ENCODE assay signal across 1 cellular context in the genomic region with DNA sequence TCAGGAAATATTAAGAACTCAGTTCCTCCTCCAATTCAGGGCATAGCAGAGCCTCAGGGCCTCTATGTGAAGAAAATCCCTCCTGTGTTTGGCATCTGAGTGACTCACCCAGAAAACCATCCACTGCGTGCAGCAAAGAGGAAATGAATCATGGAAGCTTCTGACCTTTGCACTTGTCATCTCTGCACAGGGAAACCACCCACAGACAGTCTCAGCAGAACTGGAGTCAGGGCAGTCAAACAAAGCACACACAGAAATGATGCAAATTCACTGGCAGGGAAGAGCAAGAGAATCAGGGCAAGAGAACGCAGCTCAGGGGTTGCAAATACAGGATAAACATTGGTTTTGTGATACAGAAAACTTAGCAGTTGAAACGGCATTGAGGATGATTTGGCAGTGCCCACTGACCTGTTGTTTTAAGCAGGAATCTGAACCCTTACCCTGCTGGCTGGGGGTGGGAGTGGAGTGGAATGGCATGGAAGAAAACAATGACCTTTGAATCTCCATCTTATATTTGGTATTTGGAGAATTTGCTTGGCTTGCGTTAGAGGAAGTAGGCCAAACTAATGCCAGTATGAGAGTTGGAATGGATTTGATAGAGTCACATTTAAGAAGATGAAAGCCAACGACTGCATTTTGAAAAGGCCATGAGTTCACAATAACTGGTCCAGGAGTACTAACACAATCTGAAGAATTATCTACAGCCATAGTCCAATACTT.
A peak's percentile ranks its signal among the peaks of the same experiment; 100 is the strongest.
TF ChIP-seq lines count a peak whose summit lies in the region.

No MANE protein-coding gene starts in this region.

TF ChIP-seq in HepG2, 621 proteins besides CTCF, POLR2A, EP300 and RAD21 (continued from another document):
- TF ChIP-seq, protein P1, sequence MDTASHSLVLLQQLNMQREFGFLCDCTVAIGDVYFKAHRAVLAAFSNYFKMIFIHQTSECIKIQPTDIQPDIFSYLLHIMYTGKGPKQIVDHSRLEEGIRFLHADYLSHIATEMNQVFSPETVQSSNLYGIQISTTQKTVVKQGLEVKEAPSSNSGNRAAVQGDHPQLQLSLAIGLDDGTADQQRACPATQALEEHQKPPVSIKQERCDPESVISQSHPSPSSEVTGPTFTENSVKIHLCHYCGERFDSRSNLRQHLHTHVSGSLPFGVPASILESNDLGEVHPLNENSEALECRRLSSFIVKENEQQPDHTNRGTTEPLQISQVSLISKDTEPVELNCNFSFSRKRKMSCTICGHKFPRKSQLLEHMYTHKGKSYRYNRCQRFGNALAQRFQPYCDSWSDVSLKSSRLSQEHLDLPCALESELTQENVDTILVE (CRISPR knock-in tag; IDR thresholded peaks at IDR 0.05) = peak; percentile 62; the same call in 1 of the 2 replicates
- TF ChIP-seq ZNF569 (CRISPR knock-in tag; IDR thresholded peaks at IDR 0.05; ENCODE audit: borderline replicate concordance) (no peak), ZNF101 (CRISPR knock-in tag; IDR thresholded peaks at IDR 0.05; ENCODE audit: borderline replicate concordance, low read depth) (0 out of 2 replicates have a peak, but pooled peaks have one; percentile 40), SATB2 (CRISPR knock-in tag; IDR thresholded peaks at IDR 0.05) (no peak), RFX1 (IDR thresholded peaks at IDR 0.05) (no peak), SOX13 (IDR thresholded peaks at IDR 0.05) (peak; percentile 45), SOX13 (CRISPR knock-in tag; conservative IDR thresholded peaks at IDR 0.05 in 1 of 2, IDR thresholded peaks at IDR 0.05 in 1 of 2) (peak in 1 of 2 experiments; percentile 88; a peak in 2 of 4 replicates), ZNF326 (CRISPR knock-in tag; IDR thresholded peaks at IDR 0.05; ENCODE audit: borderline replicate concordance) (no peak), HDAC6 (IDR thresholded peaks at IDR 0.05; ENCODE audit: low read depth, low read length) (no peak), POLR2AphosphoS5 (IDR thresholded peaks at IDR 0.05; ENCODE audit: low read depth, low read length) (peak; percentile 33; the same call in 1 of the 2 replicates), RELA (CRISPR knock-in tag; IDR thresholded peaks at IDR 0.05) (0 out of 2 replicates have a peak, but pooled peaks have one; percentile 74), ELF1 (CRISPR knock-in tag; IDR thresholded peaks at IDR 0.05) (peak; percentile 74), NAIF1 (CRISPR knock-in tag; IDR thresholded peaks at IDR 0.05; ENCODE audit: borderline replicate concordance) (no peak), SP5 (CRISPR knock-in tag; IDR thresholded peaks at IDR 0.05; ENCODE audit: borderline replicate concordance, low read depth) (peak; percentile 44; the same call in 1 of the 2 replicates), ZFP62 (CRISPR knock-in tag; IDR thresholded peaks at IDR 0.05) (no peak), THAP11 (CRISPR knock-in tag; IDR thresholded peaks at IDR 0.05) (peak; percentile 74), CC2D1A (CRISPR knock-in tag; IDR thresholded peaks at IDR 0.05) (no peak), KLF11 (CRISPR knock-in tag; IDR thresholded peaks at IDR 0.05) (peak; percentile 76; the same call in 1 of the 2 replicates), FOXJ3 (CRISPR knock-in tag; IDR thresholded peaks at IDR 0.05; ENCODE audit: borderline replicate concordance) (peak; percentile 91; the same call in 1 of the 2 replicates), MED13 (CRISPR knock-in tag; IDR thresholded peaks at IDR 0.05) (peak; percentile 94), SAFB2 (CRISPR knock-in tag; IDR thresholded peaks at IDR 0.05; ENCODE audit: borderline replicate concordance, low read depth) (no peak), NKX3-1 (CRISPR knock-in tag; IDR thresholded peaks at IDR 0.05) (peak; percentile 67; the same call in 1 of the 2 replicates), TBX3 (IDR thresholded peaks at IDR 0.05; ENCODE audit: borderline replicate concordance) (peak; percentile 62; the same call in 1 of the 2 replicates), ZFAT (CRISPR knock-in tag; conservative IDR thresholded peaks at IDR 0.05) (no peak), ZSCAN20 (CRISPR knock-in tag; IDR thresholded peaks at IDR 0.05; ENCODE audit: borderline replicate concordance) (no peak; the same call in 1 of the 2 replicates), TCF7L2 (IDR thresholded peaks at IDR 0.05; ENCODE audit: low read depth, low read length) (no peak), ZNF563 (CRISPR knock-in tag; IDR thresholded peaks at IDR 0.05) (0 out of 2 replicates have a peak, but pooled peaks have one; percentile 49)
- TF ChIP-seq, protein P2, sequence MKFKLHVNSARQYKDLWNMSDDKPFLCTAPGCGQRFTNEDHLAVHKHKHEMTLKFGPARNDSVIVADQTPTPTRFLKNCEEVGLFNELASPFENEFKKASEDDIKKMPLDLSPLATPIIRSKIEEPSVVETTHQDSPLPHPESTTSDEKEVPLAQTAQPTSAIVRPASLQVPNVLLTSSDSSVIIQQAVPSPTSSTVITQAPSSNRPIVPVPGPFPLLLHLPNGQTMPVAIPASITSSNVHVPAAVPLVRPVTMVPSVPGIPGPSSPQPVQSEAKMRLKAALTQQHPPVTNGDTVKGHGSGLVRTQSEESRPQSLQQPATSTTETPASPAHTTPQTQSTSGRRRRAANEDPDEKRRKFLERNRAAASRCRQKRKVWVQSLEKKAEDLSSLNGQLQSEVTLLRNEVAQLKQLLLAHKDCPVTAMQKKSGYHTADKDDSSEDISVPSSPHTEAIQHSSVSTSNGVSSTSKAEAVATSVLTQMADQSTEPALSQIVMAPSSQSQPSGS (CRISPR knock-in tag; IDR thresholded peaks at IDR 0.05) = peak; percentile 96
- TF ChIP-seq, protein P3, sequence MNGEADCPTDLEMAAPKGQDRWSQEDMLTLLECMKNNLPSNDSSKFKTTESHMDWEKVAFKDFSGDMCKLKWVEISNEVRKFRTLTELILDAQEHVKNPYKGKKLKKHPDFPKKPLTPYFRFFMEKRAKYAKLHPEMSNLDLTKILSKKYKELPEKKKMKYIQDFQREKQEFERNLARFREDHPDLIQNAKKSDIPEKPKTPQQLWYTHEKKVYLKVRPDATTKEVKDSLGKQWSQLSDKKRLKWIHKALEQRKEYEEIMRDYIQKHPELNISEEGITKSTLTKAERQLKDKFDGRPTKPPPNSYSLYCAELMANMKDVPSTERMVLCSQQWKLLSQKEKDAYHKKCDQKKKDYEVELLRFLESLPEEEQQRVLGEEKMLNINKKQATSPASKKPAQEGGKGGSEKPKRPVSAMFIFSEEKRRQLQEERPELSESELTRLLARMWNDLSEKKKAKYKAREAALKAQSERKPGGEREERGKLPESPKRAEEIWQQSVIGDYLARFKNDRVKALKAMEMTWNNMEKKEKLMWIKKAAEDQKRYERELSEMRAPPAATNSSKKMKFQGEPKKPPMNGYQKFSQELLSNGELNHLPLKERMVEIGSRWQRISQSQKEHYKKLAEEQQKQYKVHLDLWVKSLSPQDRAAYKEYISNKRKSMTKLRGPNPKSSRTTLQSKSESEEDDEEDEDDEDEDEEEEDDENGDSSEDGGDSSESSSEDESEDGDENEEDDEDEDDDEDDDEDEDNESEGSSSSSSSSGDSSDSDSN (CRISPR knock-in tag; IDR thresholded peaks at IDR 0.05) = no peak
- TF ChIP-seq, protein P4, sequence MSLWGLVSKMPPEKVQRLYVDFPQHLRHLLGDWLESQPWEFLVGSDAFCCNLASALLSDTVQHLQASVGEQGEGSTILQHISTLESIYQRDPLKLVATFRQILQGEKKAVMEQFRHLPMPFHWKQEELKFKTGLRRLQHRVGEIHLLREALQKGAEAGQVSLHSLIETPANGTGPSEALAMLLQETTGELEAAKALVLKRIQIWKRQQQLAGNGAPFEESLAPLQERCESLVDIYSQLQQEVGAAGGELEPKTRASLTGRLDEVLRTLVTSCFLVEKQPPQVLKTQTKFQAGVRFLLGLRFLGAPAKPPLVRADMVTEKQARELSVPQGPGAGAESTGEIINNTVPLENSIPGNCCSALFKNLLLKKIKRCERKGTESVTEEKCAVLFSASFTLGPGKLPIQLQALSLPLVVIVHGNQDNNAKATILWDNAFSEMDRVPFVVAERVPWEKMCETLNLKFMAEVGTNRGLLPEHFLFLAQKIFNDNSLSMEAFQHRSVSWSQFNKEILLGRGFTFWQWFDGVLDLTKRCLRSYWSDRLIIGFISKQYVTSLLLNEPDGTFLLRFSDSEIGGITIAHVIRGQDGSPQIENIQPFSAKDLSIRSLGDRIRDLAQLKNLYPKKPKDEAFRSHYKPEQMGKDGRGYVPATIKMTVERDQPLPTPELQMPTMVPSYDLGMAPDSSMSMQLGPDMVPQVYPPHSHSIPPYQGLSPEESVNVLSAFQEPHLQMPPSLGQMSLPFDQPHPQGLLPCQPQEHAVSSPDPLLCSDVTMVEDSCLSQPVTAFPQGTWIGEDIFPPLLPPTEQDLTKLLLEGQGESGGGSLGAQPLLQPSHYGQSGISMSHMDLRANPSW (CRISPR knock-in tag; IDR thresholded peaks at IDR 0.05; ENCODE audit: borderline replicate concordance) = no peak
- TF ChIP-seq, protein P5, sequence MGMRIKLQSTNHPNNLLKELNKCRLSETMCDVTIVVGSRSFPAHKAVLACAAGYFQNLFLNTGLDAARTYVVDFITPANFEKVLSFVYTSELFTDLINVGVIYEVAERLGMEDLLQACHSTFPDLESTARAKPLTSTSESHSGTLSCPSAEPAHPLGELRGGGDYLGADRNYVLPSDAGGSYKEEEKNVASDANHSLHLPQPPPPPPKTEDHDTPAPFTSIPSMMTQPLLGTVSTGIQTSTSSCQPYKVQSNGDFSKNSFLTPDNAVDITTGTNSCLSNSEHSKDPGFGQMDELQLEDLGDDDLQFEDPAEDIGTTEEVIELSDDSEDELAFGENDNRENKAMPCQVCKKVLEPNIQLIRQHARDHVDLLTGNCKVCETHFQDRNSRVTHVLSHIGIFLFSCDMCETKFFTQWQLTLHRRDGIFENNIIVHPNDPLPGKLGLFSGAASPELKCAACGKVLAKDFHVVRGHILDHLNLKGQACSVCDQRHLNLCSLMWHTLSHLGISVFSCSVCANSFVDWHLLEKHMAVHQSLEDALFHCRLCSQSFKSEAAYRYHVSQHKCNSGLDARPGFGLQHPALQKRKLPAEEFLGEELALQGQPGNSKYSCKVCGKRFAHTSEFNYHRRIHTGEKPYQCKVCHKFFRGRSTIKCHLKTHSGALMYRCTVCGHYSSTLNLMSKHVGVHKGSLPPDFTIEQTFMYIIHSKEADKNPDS (CRISPR knock-in tag; IDR thresholded peaks at IDR 0.05) = 0 out of 2 replicates have a peak, but pooled peaks have one; percentile 41
- TF ChIP-seq, protein P6, sequence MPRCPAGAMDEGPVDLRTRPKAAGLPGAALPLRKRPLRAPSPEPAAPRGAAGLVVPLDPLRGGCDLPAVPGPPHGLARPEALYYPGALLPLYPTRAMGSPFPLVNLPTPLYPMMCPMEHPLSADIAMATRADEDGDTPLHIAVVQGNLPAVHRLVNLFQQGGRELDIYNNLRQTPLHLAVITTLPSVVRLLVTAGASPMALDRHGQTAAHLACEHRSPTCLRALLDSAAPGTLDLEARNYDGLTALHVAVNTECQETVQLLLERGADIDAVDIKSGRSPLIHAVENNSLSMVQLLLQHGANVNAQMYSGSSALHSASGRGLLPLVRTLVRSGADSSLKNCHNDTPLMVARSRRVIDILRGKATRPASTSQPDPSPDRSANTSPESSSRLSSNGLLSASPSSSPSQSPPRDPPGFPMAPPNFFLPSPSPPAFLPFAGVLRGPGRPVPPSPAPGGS (CRISPR knock-in tag; IDR thresholded peaks at IDR 0.05) = peak; percentile 76; the same call in 1 of the 2 replicates
- TF ChIP-seq, protein P7, sequence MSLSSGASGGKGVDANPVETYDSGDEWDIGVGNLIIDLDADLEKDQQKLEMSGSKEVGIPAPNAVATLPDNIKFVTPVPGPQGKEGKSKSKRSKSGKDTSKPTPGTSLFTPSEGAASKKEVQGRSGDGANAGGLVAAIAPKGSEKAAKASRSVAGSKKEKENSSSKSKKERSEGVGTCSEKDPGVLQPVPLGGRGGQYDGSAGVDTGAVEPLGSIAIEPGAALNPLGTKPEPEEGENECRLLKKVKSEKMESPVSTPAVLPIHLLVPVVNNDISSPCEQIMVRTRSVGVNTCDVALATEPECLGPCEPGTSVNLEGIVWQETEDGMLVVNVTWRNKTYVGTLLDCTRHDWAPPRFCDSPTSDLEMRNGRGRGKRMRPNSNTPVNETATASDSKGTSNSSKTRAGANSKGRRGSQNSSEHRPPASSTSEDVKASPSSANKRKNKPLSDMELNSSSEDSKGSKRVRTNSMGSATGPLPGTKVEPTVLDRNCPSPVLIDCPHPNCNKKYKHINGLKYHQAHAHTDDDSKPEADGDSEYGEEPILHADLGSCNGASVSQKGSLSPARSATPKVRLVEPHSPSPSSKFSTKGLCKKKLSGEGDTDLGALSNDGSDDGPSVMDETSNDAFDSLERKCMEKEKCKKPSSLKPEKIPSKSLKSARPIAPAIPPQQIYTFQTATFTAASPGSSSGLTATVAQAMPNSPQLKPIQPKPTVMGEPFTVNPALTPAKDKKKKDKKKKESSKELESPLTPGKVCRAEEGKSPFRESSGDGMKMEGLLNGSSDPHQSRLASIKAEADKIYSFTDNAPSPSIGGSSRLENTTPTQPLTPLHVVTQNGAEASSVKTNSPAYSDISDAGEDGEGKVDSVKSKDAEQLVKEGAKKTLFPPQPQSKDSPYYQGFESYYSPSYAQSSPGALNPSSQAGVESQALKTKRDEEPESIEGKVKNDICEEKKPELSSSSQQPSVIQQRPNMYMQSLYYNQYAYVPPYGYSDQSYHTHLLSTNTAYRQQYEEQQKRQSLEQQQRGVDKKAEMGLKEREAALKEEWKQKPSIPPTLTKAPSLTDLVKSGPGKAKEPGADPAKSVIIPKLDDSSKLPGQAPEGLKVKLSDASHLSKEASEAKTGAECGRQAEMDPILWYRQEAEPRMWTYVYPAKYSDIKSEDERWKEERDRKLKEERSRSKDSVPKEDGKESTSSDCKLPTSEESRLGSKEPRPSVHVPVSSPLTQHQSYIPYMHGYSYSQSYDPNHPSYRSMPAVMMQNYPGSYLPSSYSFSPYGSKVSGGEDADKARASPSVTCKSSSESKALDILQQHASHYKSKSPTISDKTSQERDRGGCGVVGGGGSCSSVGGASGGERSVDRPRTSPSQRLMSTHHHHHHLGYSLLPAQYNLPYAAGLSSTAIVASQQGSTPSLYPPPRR (CRISPR knock-in tag; IDR thresholded peaks at IDR 0.05; ENCODE audit: borderline replicate concordance) = peak; percentile 91
- TF ChIP-seq, protein P8, sequence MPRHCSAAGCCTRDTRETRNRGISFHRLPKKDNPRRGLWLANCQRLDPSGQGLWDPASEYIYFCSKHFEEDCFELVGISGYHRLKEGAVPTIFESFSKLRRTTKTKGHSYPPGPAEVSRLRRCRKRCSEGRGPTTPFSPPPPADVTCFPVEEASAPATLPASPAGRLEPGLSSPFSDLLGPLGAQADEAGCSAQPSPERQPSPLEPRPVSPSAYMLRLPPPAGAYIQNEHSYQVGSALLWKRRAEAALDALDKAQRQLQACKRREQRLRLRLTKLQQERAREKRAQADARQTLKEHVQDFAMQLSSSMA (CRISPR knock-in tag; IDR thresholded peaks at IDR 0.05) = 0 out of 2 replicates have a peak, but pooled peaks have one; percentile 66
- TF ChIP-seq, protein P9, sequence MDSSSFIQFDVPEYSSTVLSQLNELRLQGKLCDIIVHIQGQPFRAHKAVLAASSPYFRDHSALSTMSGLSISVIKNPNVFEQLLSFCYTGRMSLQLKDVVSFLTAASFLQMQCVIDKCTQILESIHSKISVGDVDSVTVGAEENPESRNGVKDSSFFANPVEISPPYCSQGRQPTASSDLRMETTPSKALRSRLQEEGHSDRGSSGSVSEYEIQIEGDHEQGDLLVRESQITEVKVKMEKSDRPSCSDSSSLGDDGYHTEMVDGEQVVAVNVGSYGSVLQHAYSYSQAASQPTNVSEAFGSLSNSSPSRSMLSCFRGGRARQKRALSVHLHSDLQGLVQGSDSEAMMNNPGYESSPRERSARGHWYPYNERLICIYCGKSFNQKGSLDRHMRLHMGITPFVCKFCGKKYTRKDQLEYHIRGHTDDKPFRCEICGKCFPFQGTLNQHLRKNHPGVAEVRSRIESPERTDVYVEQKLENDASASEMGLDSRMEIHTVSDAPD (CRISPR knock-in tag; IDR thresholded peaks at IDR 0.05) = no peak
